Comparison of ENCODE assay signal across 9 cellular contexts in genomic region chr13:107884564-107884963, GRCh38.
"Had no signal": no experiment of that assay in that cellular context is flagged by ENCODE, and none has a peak within 500 bp of the region (broad histone marks: within the 10 kb centered on the region; RNA-seq: fewer than 3 reads in every experiment).

No MANE protein-coding gene starts in this region.

- H3K27ac ChIP-seq: HL-60 had no signal

- H3K27ac Mint-ChIP-seq: HFFc6 had no signal

- ATAC-seq: HCT116, HepG2 had no signal

- H3K4me3 ChIP-seq: HAP-1 had no signal

- H3K4me1 ChIP-seq: HAP-1 had no signal

- FAIRE-seq: HepG2 had no signal

- H3K9ac ChIP-seq: GM23248 had no signal

- H3K9me3 ChIP-seq: HAP-1 had no signal

- DNase-seq: GOT3, H7, HFFc6, KBM-7 had no signal

- H3K36me3 ChIP-seq: HAP-1 had no signal

- H3K4me3 Mint-ChIP-seq: HFFc6 had no signal
